Comparison of ENCODE assay signal across 8 cellular contexts in genomic region chr3:185151959-185152432, GRCh38. TPM values are rescaled to one million over a fixed set of nuclear protein-coding genes. Genes with fewer than 3 reads are reported as not detected.
DNase-seq lines count a peak whose midpoint lies in the region; TF ChIP-seq lines count a peak whose summit lies in the region.

No MANE protein-coding gene starts in this region.

- H3K27ac Mint-ChIP-seq in IgD-negative memory B cell (no peak overlapping the region), nephron progenitor cell (peak overlapping the region; percentile 21)

- DNase-seq in AG09309 (ENCODE audit: low read depth), result no peak
- no peak for DNase-seq in nephron progenitor cell
- no peak for DNase-seq in NAMALWA (ENCODE audit: low spot score)
- no peak for DNase-seq in GM19238 (ENCODE audit: insufficient read length, low spot score)
- no peak for DNase-seq in NCI-H226
- DNase-seq in OCI-LY7 (ENCODE audit: low spot score), result no peak

- H3K9ac ChIP-seq in endocrine pancreas (ENCODE audit: control insufficient read depth, insufficient read depth, low read length), result no peak overlapping the region

- H2AFZ ChIP-seq in OCI-LY7 (ENCODE audit: low read length), result no peak overlapping the region

- peak overlapping the region; percentile 68 for H3K4me3 ChIP-seq in AG09309 (ENCODE audit: control insufficient read depth, low read depth, low read length)
- H3K4me3 ChIP-seq in endocrine pancreas (ENCODE audit: control insufficient read depth, insufficient read depth, low read length), result peak overlapping the region; percentile 40
- H3K4me3 ChIP-seq in OCI-LY7 (ENCODE audit: low read depth, low read length, poor library complexity, severe bottlenecking), result no peak overlapping the region

- no peak overlapping the region for H3K4me2 ChIP-seq in OCI-LY7 (ENCODE audit: low read length)

- no peaks in the 10 kb centered on the region for H3K36me3 ChIP-seq in endocrine pancreas (ENCODE audit: control insufficient read depth, insufficient read depth, low read length)
- no peaks in the 10 kb centered on the region for H3K36me3 ChIP-seq in OCI-LY7 (ENCODE audit: insufficient read depth, low read length)

- H4K20me1 ChIP-seq in OCI-LY7 (ENCODE audit: insufficient read depth, low read length), result no peaks in the 10 kb centered on the region

- peaks cover 11% of the 10 kb centered on the region for H3K27me3 ChIP-seq in endocrine pancreas (ENCODE audit: control insufficient read depth, insufficient read depth, low read length)

- H3K4me1 ChIP-seq in endocrine pancreas (ENCODE audit: control insufficient read depth, insufficient read depth, low read length) (no peaks in the 10 kb centered on the region), OCI-LY7 (ENCODE audit: insufficient read depth, low read length, poor library complexity, severe bottlenecking) (no peaks in the 10 kb centered on the region)

- H3K36me3 Mint-ChIP-seq in IgD-negative memory B cell (no peaks in the 10 kb centered on the region), nephron progenitor cell (ENCODE audit: low read depth) (no peaks in the 10 kb centered on the region)

- POLR2A ChIA-PET in OCI-LY7 (lab: Charles Lee), result no interaction called here

- no peak for TF ChIP-seq CTCF in AG09309 (IDR thresholded peaks at IDR 0.05; ENCODE audit: control insufficient read depth, insufficient read depth, low read depth, low read length, missing control alignments)
- TF ChIP-seq CTCF in nephron progenitor cell (IDR thresholded peaks at IDR 0.05), result no peak
- no peak for TF ChIP-seq CTCF in OCI-LY7 (conservative IDR thresholded peaks at IDR 0.05; ENCODE audit: low read length)

- H3K79me2 ChIP-seq in OCI-LY7 (ENCODE audit: insufficient read depth, low read depth, low read length), result no peaks in the 10 kb centered on the region

- H3K9me3 Mint-ChIP-seq in IgD-negative memory B cell, result no peaks in the 10 kb centered on the region
- no peaks in the 10 kb centered on the region for H3K9me3 Mint-ChIP-seq in nephron progenitor cell

- peaks cover 29% of the 10 kb centered on the region for H3K27me3 Mint-ChIP-seq in IgD-negative memory B cell
- H3K27me3 Mint-ChIP-seq in nephron progenitor cell (ENCODE audit: low read depth, poor library complexity), result peaks cover 47% of the 10 kb centered on the region

- CTCF ChIA-PET in OCI-LY7 (lab: Charles Lee; ENCODE audit: unreplicated experiment), result no interaction called here

- BruUV-seq in OCI-LY7 (replicated peaks; lab: Mats Ljungman, UMichigan), result no TSS peak

- H3K9me3 ChIP-seq in endocrine pancreas (ENCODE audit: control insufficient read depth, low read length) (no peaks in the 10 kb centered on the region), OCI-LY7 (ENCODE audit: low read length) (no peaks in the 10 kb centered on the region)

- H3K9me2 ChIP-seq in OCI-LY7 (ENCODE audit: insufficient read depth, low read length), result no peaks in the 10 kb centered on the region

- intact Hi-C loops in OCI-LY7 (cut with micrococcal nuclease; ENCODE audit: unreplicated experiment), result no loop called here

- H3K4me3 Mint-ChIP-seq in IgD-negative memory B cell (peak overlapping the region in 3 of 4 donors; percentile 55 to 78 (median 69)), nephron progenitor cell (peak overlapping the region; percentile 94)

- peaks cover 0 to 1% (median 0%) of the 10 kb centered on the region in 3 donors for H3K4me1 Mint-ChIP-seq in IgD-negative memory B cell
- H3K4me1 Mint-ChIP-seq in nephron progenitor cell, result peaks cover 20% of the 10 kb centered on the region

- no peak overlapping the region for H3K27ac ChIP-seq in OCI-LY7 (ENCODE audit: low read depth, low read length, poor library complexity, severe bottlenecking)

RNA-seq across cellular contexts. Expression of gene C3orf70, which starts 0.9 kb away (rescaled TPM):
- polyA plus RNA-seq in IgD-negative memory B cell, result 0.10 TPM
- total RNA-seq in OCI-LY7 (2014; rRNA removed; shearing (Covaris generic)), result not detected in 2 replicates
- not detected in 2 replicates for total RNA-seq in OCI-LY7 (2022)
